14 cellular contexts compared by ENCODE assay signal in the genomic region with DNA sequence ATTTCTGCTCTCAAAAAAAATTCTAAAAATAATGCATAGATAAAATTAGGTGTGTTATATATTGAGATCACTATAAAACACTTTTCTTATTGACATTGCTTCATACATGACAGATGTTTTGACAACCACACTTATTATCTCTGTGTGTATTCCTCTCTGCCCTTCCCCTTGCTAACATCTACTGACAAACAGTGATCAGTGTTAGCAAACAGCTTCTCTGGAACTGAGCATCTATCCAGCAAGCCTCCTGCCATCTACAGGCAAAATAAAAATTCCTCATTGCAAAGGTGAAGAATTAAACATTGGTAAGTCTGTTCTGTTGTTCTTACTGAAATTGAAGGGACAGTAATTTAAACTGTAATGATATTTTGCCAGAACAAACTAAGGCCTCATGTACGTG.
"Had no signal": no experiment of that assay in that cellular context is flagged by ENCODE, and none has a peak within 500 bp of the region (broad histone marks: within the 10 kb centered on the region; RNA-seq: fewer than 3 reads in every experiment).

No MANE protein-coding gene starts in this region.

- H3K9me3 ChIP-seq: body of pancreas, sigmoid colon had no signal

- H3K27me3 ChIP-seq: body of pancreas, sigmoid colon had no signal

- H3K27ac ChIP-seq: body of pancreas, sigmoid colon had no signal

- H3K36me3 ChIP-seq: sigmoid colon had no signal

- H3K4me3 ChIP-seq: body of pancreas, sigmoid colon had no signal

- DNase-seq: activated CD4-positive, alpha-beta T cell treated with anti-CD3 and anti-CD28 coated beads, Interleukin-2, amount 50 U/mL, for 48 hours; activated CD4-positive, CD25-positive, alpha-beta regulatory T cell treated with anti-CD3 and anti-CD28 coated beads, Interleukin-2, amount 50 U/mL, for 72 hours; activated CD8-positive, alpha-beta memory T cell treated with anti-CD3 and anti-CD28 coated beads, Interleukin-2, amount 10 ng/mL, durations not matched to agents 7 days and 5 days; activated effector memory CD4-positive, alpha-beta T cell treated with anti-CD3 and anti-CD28 coated beads, Interleukin-2, amount 50 U/mL, for 16 hours; activated T-cell treated with anti-CD3 and anti-CD28 coated beads, Interleukin-2, amount 50 U/mL, for 4 hours; amniotic stem cell; body of pancreas; dermis blood vessel endothelial cell; hippocampal formation; nephron progenitor cell; sigmoid colon; stimulated activated CD4-positive, alpha-beta T cell treated with anti-CD3 and anti-CD28 coated beads, Interleukin-2, amount 100 ng/mL, for 24 hours; stimulated activated naive B cell treated with anti-CD40 and anti-IgM and Interleukin-4, amounts not matched to agents 10 μg/mL and 1 μg/mL and 100 μg/mL, for 72 hours; substantia nigra had no signal
